ENCODE assay signal across 34 cellular contexts in the genomic region with DNA sequence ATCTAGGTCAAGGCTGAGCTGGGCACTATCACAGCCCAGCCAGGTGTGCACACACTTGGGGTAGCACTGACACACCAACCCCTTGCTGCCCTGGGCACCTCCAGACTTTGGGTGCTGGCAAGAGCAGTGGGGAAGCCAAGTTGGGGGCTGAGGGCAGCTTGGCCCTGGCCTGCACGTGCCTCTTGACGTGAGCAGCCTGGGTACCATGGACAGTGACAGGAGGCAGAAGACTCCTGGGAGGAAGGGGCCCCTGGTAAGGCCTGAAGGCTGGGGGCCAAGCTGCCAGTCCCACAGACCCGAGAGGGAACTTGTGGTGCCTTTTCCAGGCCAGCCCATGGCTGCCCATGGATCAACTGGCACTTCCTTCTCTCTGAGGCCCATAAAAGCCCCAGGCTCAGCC.
"Had no signal": no experiment of that assay in that cellular context is flagged by ENCODE, and none has a peak within 500 bp of the region (broad histone marks: within the 10 kb centered on the region; RNA-seq: fewer than 3 reads in every experiment).

No MANE protein-coding gene starts in this region.

- H3K4me2 ChIP-seq: PC-9 had no signal

- DNase-seq: activated B cell treated with CpG ODN at 0.5 μM for 24 hours; activated CD4-positive, alpha-beta memory T cell treated with anti-CD3 and anti-CD28 coated beads for 36 hours; activated CD4-positive, alpha-beta T cell treated with anti-CD3 and anti-CD28 coated beads for 4 hours; activated CD4-positive, alpha-beta T cell treated with anti-CD3 and anti-CD28 coated beads, Interleukin-2, amount 50 U/mL, for 1 hour; activated CD4-positive, CD25-positive, alpha-beta regulatory T cell treated with anti-CD3 and anti-CD28 coated beads, Interleukin-2, amount 50 U/mL, for 72 hours; activated CD8-positive, alpha-beta memory T cell treated with anti-CD3 and anti-CD28 coated beads, Interleukin-2, amount 50 U/mL, for 4 hours; activated gamma-delta T cell treated with Interleukin-2 at 50 U/mL for 16 hours; activated naive CD4-positive, alpha-beta T cell treated with anti-CD3 and anti-CD28 coated beads for 36 hours; activated naive CD8-positive, alpha-beta T cell treated with anti-CD3 and anti-CD28 coated beads, Interleukin-2, amount 50 U/mL, for 24 hours; activated T-cell treated with anti-CD3 and anti-CD28 coated beads for 4 hours; activated T-cell treated with anti-CD3 and anti-CD28 coated beads, Interleukin-2, amount 50 U/mL, for 4 hours; anterior cingulate cortex; central memory CD4-positive, alpha-beta T cell; MM.1S; MV-4-11; NCI-H1092; NCI-H1436 treated with DMSO at 0.1 percent for 48 hours; NCI-H1694 treated with DMSO at 0.1 percent for 48 hours; NCI-H2029; NCI-H345; NCI-H510A; NCI-H526; NCI-H748 treated with DMSO at 0.1 percent for 48 hours; NK-92 treated with Interleukin-12 subunit alpha and Interleukin-12 subunit beta, amount 100 ng/mL, for 24 hours; PC-9; SW 1271; T-helper 1 cell; T-helper 2 cell; T-helper 9 cell had no signal

- FAIRE-seq: bronchial epithelial cell, RCC 7860 had no signal

- H3K27ac ChIP-seq: PC-9, RWPE1, VCaP had no signal

- H2AFZ ChIP-seq: PC-9 had no signal

- ATAC-seq: activated naive CD8-positive, alpha-beta T cell treated with anti-CD3 and anti-CD28 coated beads, Interleukin-2, amount 50 U/mL, for 24 hours; activated T-cell treated with anti-CD3 and anti-CD28 coated beads, Interleukin-2, amount 50 U/mL, for 4 hours; Right ventricle myocardium inferior had no signal

- H3K4me3 ChIP-seq: PC-9 had no signal
